ENCODE assay signal across 13 cellular contexts in genomic region chr13:48320396-48320790, GRCh38. TPM values are rescaled to one million over a fixed set of nuclear protein-coding genes. Genes with fewer than 3 reads are reported as not detected.
DNase-seq lines count a peak whose midpoint lies in the region; ATAC-seq lines count a peak whose summit lies in the region.
"Had no signal": no experiment of that assay in that cellular context is flagged by ENCODE, and none has a peak within 500 bp of the region (broad histone marks: within the 10 kb centered on the region; RNA-seq: fewer than 3 reads in every experiment).

No MANE protein-coding gene starts in this region.

- POLR2A ChIA-PET in activated CD4-positive, alpha-beta T cell treated with anti-CD3 and anti-CD28 coated beads, Interleukin-2, amount 10 ng/mL, durations not matched to agents 7 days and 5 days (lab: Charles Lee) = no interaction called here

- H3K27ac Mint-ChIP-seq in activated CD4-positive, alpha-beta T cell treated with anti-CD3 and anti-CD28 coated beads, Interleukin-2, amount 10 ng/mL, durations not matched to agents 7 days and 5 days = no peak overlapping the region
- H3K27ac Mint-ChIP-seq in activated T-helper 1 cell treated with anti-CD3 and anti-CD28 coated beads, Interleukin-12 subunit alpha, Interleukin-12 subunit beta, Interleukin-2, Interleukin-4 antibody, amounts not matched to agents 30 ng/mL and 10 ng/mL and 1 ng/mL, durations not matched to agents 14 hours and 24 hours and 36 hours = no peak overlapping the region

- peak overlapping the region; percentile 67 for H3K4me3 Mint-ChIP-seq in activated CD4-positive, alpha-beta T cell treated with anti-CD3 and anti-CD28 coated beads, Interleukin-2, amount 10 ng/mL, durations not matched to agents 7 days and 5 days
- peak overlapping the region; percentile 74 for H3K4me3 Mint-ChIP-seq in activated T-helper 1 cell treated with anti-CD3 and anti-CD28 coated beads, Interleukin-12 subunit alpha, Interleukin-12 subunit beta, Interleukin-2, Interleukin-4 antibody, amounts not matched to agents 30 ng/mL and 10 ng/mL and 1 ng/mL, durations not matched to agents 14 hours and 24 hours and 36 hours

- H3K36me3 ChIP-seq in subcutaneous abdominal adipose tissue (ENCODE audit: control insufficient read depth in 5 of 5, insufficient read depth in 5 of 5, low read length in 5 of 5) = peaks cover 0 to 30% (median 11%) of the 10 kb centered on the region in 5 donors
- H3K36me3 ChIP-seq: brain microvascular endothelial cell had no signal

- DNase-seq in activated CD4-positive, alpha-beta T cell treated with anti-CD3 and anti-CD28 coated beads, Interleukin-2, amount 10 ng/mL, durations not matched to agents 7 days and 5 days = no peak
- no peak for DNase-seq in activated CD4-positive, alpha-beta T cell treated with anti-CD3 and anti-CD28 coated beads, Interleukin-2, amount 50 U/mL, for 4 hours
- no peak for DNase-seq in activated T-helper 1 cell treated with anti-CD3 and anti-CD28 coated beads, Interleukin-12 subunit alpha, Interleukin-12 subunit beta, Interleukin-2, Interleukin-4 antibody, amounts not matched to agents 30 ng/mL and 10 ng/mL and 1 ng/mL, durations not matched to agents 14 hours and 24 hours and 36 hours (ENCODE audit: low spot score)
- no peak for DNase-seq in left lobe of liver (ENCODE audit: low spot score)
- no peak for DNase-seq in effector CD8-positive, alpha-beta T cell (lab: John Stamatoyannopoulos, UW)
- DNase-seq in SHP77 (lab: John Stamatoyannopoulos, UW) = no peak
- DNase-seq: brain microvascular endothelial cell, islet precursor cell, KG1 had no signal

- peaks cover 18% of the 10 kb centered on the region for H3K9me3 Mint-ChIP-seq in activated CD4-positive, alpha-beta T cell treated with anti-CD3 and anti-CD28 coated beads, Interleukin-2, amount 10 ng/mL, durations not matched to agents 7 days and 5 days
- peaks cover 18% of the 10 kb centered on the region for H3K9me3 Mint-ChIP-seq in activated T-helper 1 cell treated with anti-CD3 and anti-CD28 coated beads, Interleukin-12 subunit alpha, Interleukin-12 subunit beta, Interleukin-2, Interleukin-4 antibody, amounts not matched to agents 30 ng/mL and 10 ng/mL and 1 ng/mL, durations not matched to agents 14 hours and 24 hours and 36 hours

- H3K27me3 ChIP-seq in subcutaneous abdominal adipose tissue (ENCODE audit: control insufficient read depth in 5 of 5, insufficient read depth in 4 of 5, low read length in 5 of 5) = no peaks in the 10 kb centered on the region
- H3K27me3 ChIP-seq: brain microvascular endothelial cell, gastroesophageal sphincter had no signal

- H3K4me3 ChIP-seq in subcutaneous abdominal adipose tissue (ENCODE audit: low read depth in 1 of 5, low read length in 5 of 5) = peak overlapping the region in 4 of 5 donors; percentile 14 to 59 (median 38)
- H3K4me3 ChIP-seq: A549 had no signal

- H3K27ac ChIP-seq in subcutaneous abdominal adipose tissue (ENCODE audit: low read depth, low read length) = no peak overlapping the region
- H3K27ac ChIP-seq: A549, brain microvascular endothelial cell, gastroesophageal sphincter had no signal

- peaks cover 1% of the 10 kb centered on the region for H3K27me3 Mint-ChIP-seq in activated CD4-positive, alpha-beta T cell treated with anti-CD3 and anti-CD28 coated beads, Interleukin-2, amount 10 ng/mL, durations not matched to agents 7 days and 5 days
- peaks cover 12% of the 10 kb centered on the region for H3K27me3 Mint-ChIP-seq in activated T-helper 1 cell treated with anti-CD3 and anti-CD28 coated beads, Interleukin-12 subunit alpha, Interleukin-12 subunit beta, Interleukin-2, Interleukin-4 antibody, amounts not matched to agents 30 ng/mL and 10 ng/mL and 1 ng/mL, durations not matched to agents 14 hours and 24 hours and 36 hours (ENCODE audit: insufficient read depth)

- H3K4me1 ChIP-seq in subcutaneous abdominal adipose tissue (ENCODE audit: control insufficient read depth in 5 of 5, insufficient read depth in 5 of 5, low read length in 5 of 5) = peaks cover 0 to 36% (median 17%) of the 10 kb centered on the region in 5 donors
- H3K4me1 ChIP-seq: A549 had no signal

- H3K9ac ChIP-seq in subcutaneous abdominal adipose tissue (ENCODE audit: low read length in 5 of 5) = no peak overlapping the region

- intact Hi-C loops in activated T-helper 1 cell treated with anti-CD3 and anti-CD28 coated beads, Interleukin-12 subunit alpha, Interleukin-12 subunit beta, Interleukin-2, Interleukin-4 antibody, amounts not matched to agents 30 ng/mL and 10 ng/mL and 1 ng/mL, durations not matched to agents 14 hours and 24 hours and 36 hours (cut with micrococcal nuclease) = no loop called here

- H3K9me3 ChIP-seq in subcutaneous abdominal adipose tissue (ENCODE audit: control insufficient read depth in 5 of 5, low read length in 5 of 5) = peaks cover 0 to 11% (median 4%) of the 10 kb centered on the region in 5 donors

- CTCF ChIA-PET in activated CD4-positive, alpha-beta T cell treated with anti-CD3 and anti-CD28 coated beads, Interleukin-2, amount 10 ng/mL, durations not matched to agents 7 days and 5 days (lab: Charles Lee) = interaction anchor here (0.5 to 1.1 kb wide), 2 partner anchors 20 to 330 kb away, joined by 3 to 5 read pairs; no protein-coding TSS in a partner anchor

- peaks cover 34% of the 10 kb centered on the region for H3K4me1 Mint-ChIP-seq in activated CD4-positive, alpha-beta T cell treated with anti-CD3 and anti-CD28 coated beads, Interleukin-2, amount 10 ng/mL, durations not matched to agents 7 days and 5 days
- H3K4me1 Mint-ChIP-seq in activated T-helper 1 cell treated with anti-CD3 and anti-CD28 coated beads, Interleukin-12 subunit alpha, Interleukin-12 subunit beta, Interleukin-2, Interleukin-4 antibody, amounts not matched to agents 30 ng/mL and 10 ng/mL and 1 ng/mL, durations not matched to agents 14 hours and 24 hours and 36 hours (ENCODE audit: low read depth) = peaks cover 25% of the 10 kb centered on the region

- ATAC-seq in left lobe of liver (peak; percentile 8), GM18858 (IDR thresholded peaks at IDR 0.05; ENCODE audit: unreplicated experiment) (no peak)
- ATAC-seq: A549, gastroesophageal sphincter had no signal

- peaks cover 73% of the 10 kb centered on the region for H3K36me3 Mint-ChIP-seq in activated CD4-positive, alpha-beta T cell treated with anti-CD3 and anti-CD28 coated beads, Interleukin-2, amount 10 ng/mL, durations not matched to agents 7 days and 5 days (ENCODE audit: low read depth)
- H3K36me3 Mint-ChIP-seq in activated T-helper 1 cell treated with anti-CD3 and anti-CD28 coated beads, Interleukin-12 subunit alpha, Interleukin-12 subunit beta, Interleukin-2, Interleukin-4 antibody, amounts not matched to agents 30 ng/mL and 10 ng/mL and 1 ng/mL, durations not matched to agents 14 hours and 24 hours and 36 hours (ENCODE audit: low read depth) = peaks cover 43% of the 10 kb centered on the region

RNA-seq across cellular contexts. Expression of gene RB1, which starts 16.8 kb away (rescaled TPM):
- 10 to 100 TPM; 47.1 to 61.5 TPM for total RNA-seq in activated CD4-positive, alpha-beta T cell treated with anti-CD3 and anti-CD28 coated beads, Interleukin-2, amount 10 ng/mL, durations not matched to agents 7 days and 5 days
- 26.5 and 28.6 TPM in 2 replicates for total RNA-seq in activated T-helper 1 cell treated with anti-CD3 and anti-CD28 coated beads, Interleukin-12 subunit alpha, Interleukin-12 subunit beta, Interleukin-2, Interleukin-4 antibody, amounts not matched to agents 30 ng/mL and 10 ng/mL and 1 ng/mL, durations not matched to agents 14 hours and 24 hours and 36 hours
- 8.2 TPM for total RNA-seq in left lobe of liver
